In genomic region chr9:96306958-96307357, GRCh38 we compare ENCODE assay signal across 5 cellular contexts. TPM values are rescaled to one million over a fixed set of nuclear protein-coding genes. Genes with fewer than 3 reads are reported as not detected.
"Had no signal": no experiment of that assay in that cellular context is flagged by ENCODE, and none has a peak within 500 bp of the region (broad histone marks: within the 10 kb centered on the region; RNA-seq: fewer than 3 reads in every experiment).

No MANE protein-coding gene starts in this region.

RNA-seq across cellular contexts. Expression of gene HSD17B3, which starts 5.0 kb away (rescaled TPM):
- total RNA-seq: GM23338, H1, H9, HT-29 had no signal
- polyA plus RNA-seq: GM23338, H1, IgD-negative memory B cell had no signal
